In the genomic region with DNA sequence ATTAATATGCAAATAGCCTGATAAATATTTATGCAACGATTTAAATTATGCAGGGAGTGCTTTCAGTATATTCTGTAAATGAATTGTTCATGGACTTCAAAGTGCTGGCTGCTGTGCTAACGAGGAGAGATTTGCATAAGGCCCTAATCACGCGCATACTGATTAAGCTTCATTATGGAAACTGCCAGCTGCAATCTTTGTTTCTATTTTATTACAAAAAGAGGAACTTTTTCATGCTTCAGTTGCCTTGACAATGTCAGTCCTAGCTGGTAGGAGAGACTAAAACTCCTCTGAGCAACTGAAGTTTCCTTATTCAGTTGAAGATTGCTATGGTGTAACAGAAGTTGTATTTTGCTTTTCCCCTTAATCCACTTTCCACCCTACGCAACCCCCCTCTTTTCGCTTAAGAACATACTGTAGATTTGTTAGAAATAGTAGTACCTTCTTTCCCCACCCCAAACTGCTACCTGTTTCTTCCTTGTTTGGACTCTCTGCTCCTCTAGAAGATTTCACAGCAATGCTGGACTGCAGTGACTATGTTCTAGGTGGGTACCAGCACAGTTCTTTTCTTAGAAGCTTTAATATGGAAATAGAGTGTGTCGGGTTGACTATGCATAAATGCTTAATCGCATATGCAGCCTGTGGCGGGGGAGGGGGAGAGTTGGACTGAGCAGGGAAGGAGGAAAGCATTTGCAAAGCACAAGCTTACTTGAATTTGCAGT, we compare ENCODE assay signal across 8 cellular contexts.
DNase-seq lines count a peak whose midpoint lies in the region; ATAC-seq and TF ChIP-seq lines count a peak whose summit lies in the region.

No MANE protein-coding gene starts in this region.

- H3K27me3 ChIP-seq in GM23338 (ENCODE audit: insufficient read depth) (no peaks in the 10 kb centered on the region), MM.1S (replicated peaks; ENCODE audit: insufficient read depth, low read length) (no peaks in the 10 kb centered on the region), trophoblast cell (ENCODE audit: insufficient read depth, low read length) (no peaks in the 10 kb centered on the region)

- H2BK120ac ChIP-seq in trophoblast cell (ENCODE audit: insufficient read depth, low read length, poor library complexity), result no peak overlapping the region

- DNase-seq in GM23338 (ENCODE audit: low spot score) (peak; percentile 56), MM.1S (peak; percentile 81), endothelial cell (ENCODE audit: low spot score) (peak; percentile 16), trophoblast cell (no peak), 8988T (no peak), NCI-H2107 (lab: John Stamatoyannopoulos, UW) (no peak)
- DNase-seq in stimulated activated CD4-positive, alpha-beta T cell treated with anti-CD3 and anti-CD28 coated beads, Interleukin-4, amount 100 ng/mL, for 1 hour, result no peak

- H3K14ac ChIP-seq in trophoblast cell (ENCODE audit: low read length), result no peak overlapping the region

- H3K9me3 Mint-ChIP-seq in GM23338, result peaks cover 4% of the 10 kb centered on the region; the same call in 2 of the 3 replicates
- H3K9me3 Mint-ChIP-seq in endothelial cell (ENCODE audit: unreplicated experiment), result no peaks in the 10 kb centered on the region

- no peak overlapping the region for H3K23ac ChIP-seq in trophoblast cell (ENCODE audit: low read length)

- H3K79me2 ChIP-seq in GM23338 (replicated peaks; ENCODE audit: insufficient read depth) (peaks cover 93% of the 10 kb centered on the region), MM.1S (ENCODE audit: low read length) (peaks cover 28% of the 10 kb centered on the region), trophoblast cell (ENCODE audit: control insufficient read depth, insufficient read depth, low read length, poor library complexity) (no peaks in the 10 kb centered on the region)

- WGBS in trophoblast cell (ENCODE audit: extremely low coverage, insufficient coverage, insufficient read length), result no CpG with 5 or more reads among the region's 9 CpGs

- H3K4me2 ChIP-seq in GM23338, result peak overlapping the region; percentile 79
- H3K4me2 ChIP-seq in MM.1S (ENCODE audit: low read depth, low read length), result peak overlapping the region; percentile 83
- no peak overlapping the region for H3K4me2 ChIP-seq in trophoblast cell (ENCODE audit: low read length)

- peaks cover 55% of the 10 kb centered on the region for H3K4me1 Mint-ChIP-seq in GM23338
- H3K4me1 Mint-ChIP-seq in endothelial cell (ENCODE audit: unreplicated experiment), result peaks cover 10% of the 10 kb centered on the region

- no peak overlapping the region for H2AK5ac ChIP-seq in trophoblast cell (ENCODE audit: low read length)

- ATAC-seq in GM18499 (IDR thresholded peaks at IDR 0.05; ENCODE audit: insufficient read depth, unreplicated experiment) (peak; percentile 51), GM23338 (peak; percentile 83)

- peak overlapping the region; percentile 51 for H3K9ac ChIP-seq in MM.1S (ENCODE audit: low read length)
- no peak overlapping the region for H3K9ac ChIP-seq in trophoblast cell (ENCODE audit: low read length)

- H2AFZ ChIP-seq in GM23338 (no peak overlapping the region), MM.1S (ENCODE audit: low read length) (peak overlapping the region; percentile 40), trophoblast cell (ENCODE audit: insufficient read depth, low read length, poor library complexity) (no peak overlapping the region)

- no peak overlapping the region for H2BK12ac ChIP-seq in trophoblast cell (ENCODE audit: low read length)

- H4K12ac ChIP-seq in trophoblast cell (ENCODE audit: low read depth, low read length), result no peak overlapping the region

- H3K36me3 Mint-ChIP-seq in GM23338 (ENCODE audit: low read depth) (peaks cover 22% of the 10 kb centered on the region), endothelial cell (ENCODE audit: low read depth, unreplicated experiment) (peaks cover 6% of the 10 kb centered on the region)

- H3K79me1 ChIP-seq in trophoblast cell (ENCODE audit: low read length), result no peaks in the 10 kb centered on the region

- H3K27ac ChIP-seq in GM23338 (ENCODE audit: low read depth) (peak overlapping the region; percentile 70), MM.1S (ENCODE audit: low read length) (peak overlapping the region; percentile 80), trophoblast cell (ENCODE audit: low read depth, low read length) (no peak overlapping the region)

- no peak overlapping the region for H4K8ac ChIP-seq in trophoblast cell (ENCODE audit: low read depth, low read length)

- H3K4me3 ChIP-seq in GM23338 (peak overlapping the region; percentile 47), MM.1S (ENCODE audit: low read length) (peak overlapping the region; percentile 56), trophoblast cell (ENCODE audit: low read depth, low read length) (no peak overlapping the region)

- TF ChIP-seq CTCF in GM23338 (conservative IDR thresholded peaks at IDR 0.05; ENCODE audit: low read depth in 2 of 2), result no peak
- no peak for TF ChIP-seq CTCF in MM.1S (IDR thresholded peaks at IDR 0.05; ENCODE audit: low read length)
- no peak for TF ChIP-seq CTCF in endothelial cell (IDR thresholded peaks at IDR 0.05; ENCODE audit: unreplicated experiment)

- H2BK5ac ChIP-seq in trophoblast cell (ENCODE audit: low read depth, low read length, poor library complexity), result no peak overlapping the region

- H3K9me2 ChIP-seq in GM23338 (ENCODE audit: insufficient read depth) (0 out of 2 replicates have a peak, but pooled peaks cover 2% of the 10 kb centered on the region), MM.1S (replicated peaks; ENCODE audit: insufficient read depth, low read length) (no peaks in the 10 kb centered on the region)

- peak overlapping the region; percentile 71 for H3K27ac Mint-ChIP-seq in GM23338
- H3K27ac Mint-ChIP-seq in endothelial cell (ENCODE audit: unreplicated experiment), result no peak overlapping the region

- H3K18ac ChIP-seq in trophoblast cell (ENCODE audit: low read length), result no peak overlapping the region

- H3K27me3 Mint-ChIP-seq in GM23338 (ENCODE audit: insufficient read depth, low read depth, poor library complexity), result no peaks in the 10 kb centered on the region
- no peaks in the 10 kb centered on the region for H3K27me3 Mint-ChIP-seq in endothelial cell (ENCODE audit: unreplicated experiment)

- H3K9me3 ChIP-seq in MM.1S (replicated peaks; ENCODE audit: insufficient read depth, low read length), result no peaks in the 10 kb centered on the region
- H3K9me3 ChIP-seq in trophoblast cell (ENCODE audit: insufficient read depth, low read depth, low read length), result no peaks in the 10 kb centered on the region

- H3F3A ChIP-seq in GM23338 (replicated peaks; ENCODE audit: low read depth) (no peaks in the 10 kb centered on the region), MM.1S (ENCODE audit: insufficient read depth, low read length) (peaks cover 40% of the 10 kb centered on the region)

- peaks cover 2% of the 10 kb centered on the region; the same call in 1 of the 2 replicates for H3K36me3 ChIP-seq in GM23338 (ENCODE audit: insufficient read depth)
- H3K36me3 ChIP-seq in MM.1S (replicated peaks; ENCODE audit: insufficient read depth, low read length), result no peaks in the 10 kb centered on the region
- H3K36me3 ChIP-seq in trophoblast cell (ENCODE audit: control insufficient read depth in 1 of 2, insufficient read depth in 2 of 2, low read length in 2 of 2), result no peaks in the 10 kb centered on the region

- H3K4me3 Mint-ChIP-seq in GM23338 (peak overlapping the region; percentile 57), endothelial cell (ENCODE audit: unreplicated experiment) (no peak overlapping the region)

- H3K4ac ChIP-seq in trophoblast cell (ENCODE audit: low read depth, low read length), result no peak overlapping the region

- H4K20me1 ChIP-seq in GM23338 (replicated peaks; ENCODE audit: insufficient read depth), result peaks cover 10% of the 10 kb centered on the region
- no peaks in the 10 kb centered on the region for H4K20me1 ChIP-seq in MM.1S (ENCODE audit: insufficient read depth, low read length)

- no peak overlapping the region for H4K91ac ChIP-seq in trophoblast cell (ENCODE audit: low read depth, low read length)

- H3K4me1 ChIP-seq in GM23338 (ENCODE audit: insufficient read depth), result peaks cover 44% of the 10 kb centered on the region
- H3K4me1 ChIP-seq in MM.1S (ENCODE audit: low read length), result peaks cover 54% of the 10 kb centered on the region
- H3K4me1 ChIP-seq in trophoblast cell (ENCODE audit: control insufficient read depth in 1 of 2, insufficient read depth in 2 of 2, low read length in 2 of 2), result no peaks in the 10 kb centered on the region

TF ChIP-seq in GM23338, 12 proteins besides CTCF, POLR2A, EP300 and RAD21 (continues in another document):
- TF ChIP-seq NANOG (IDR thresholded peaks at IDR 0.05; ENCODE audit: borderline replicate concordance) (no peak), EZH2 (IDR thresholded peaks at IDR 0.05; ENCODE audit: low read depth, unreplicated experiment) (no peak), ZNF114 (CRISPR knock-in tag; IDR thresholded peaks at IDR 0.05) (no peak)
- TF ChIP-seq, protein P1, sequence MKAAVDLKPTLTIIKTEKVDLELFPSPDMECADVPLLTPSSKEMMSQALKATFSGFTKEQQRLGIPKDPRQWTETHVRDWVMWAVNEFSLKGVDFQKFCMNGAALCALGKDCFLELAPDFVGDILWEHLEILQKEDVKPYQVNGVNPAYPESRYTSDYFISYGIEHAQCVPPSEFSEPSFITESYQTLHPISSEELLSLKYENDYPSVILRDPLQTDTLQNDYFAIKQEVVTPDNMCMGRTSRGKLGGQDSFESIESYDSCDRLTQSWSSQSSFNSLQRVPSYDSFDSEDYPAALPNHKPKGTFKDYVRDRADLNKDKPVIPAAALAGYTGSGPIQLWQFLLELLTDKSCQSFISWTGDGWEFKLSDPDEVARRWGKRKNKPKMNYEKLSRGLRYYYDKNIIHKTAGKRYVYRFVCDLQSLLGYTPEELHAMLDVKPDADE (IDR thresholded peaks at IDR 0.05), result no peak

Comparison
In these comparisons a context has a peak if more than half of its experiments do, and no peak if none do; other contexts are left out.
1. DNase-seq: peak in GM23338 (single experiment), MM.1S (single experiment) and endothelial cell (single experiment); none in trophoblast cell (0 of 2), stimulated activated CD4-positive, alpha-beta T cell treated with anti-CD3 and anti-CD28 coated beads, Interleukin-4, amount 100 ng/mL, for 1 hour (single experiment), 8988T (single experiment) and NCI-H2107 (single experiment).